ENCODE assay signal across 1 cellular context in the genomic region with DNA sequence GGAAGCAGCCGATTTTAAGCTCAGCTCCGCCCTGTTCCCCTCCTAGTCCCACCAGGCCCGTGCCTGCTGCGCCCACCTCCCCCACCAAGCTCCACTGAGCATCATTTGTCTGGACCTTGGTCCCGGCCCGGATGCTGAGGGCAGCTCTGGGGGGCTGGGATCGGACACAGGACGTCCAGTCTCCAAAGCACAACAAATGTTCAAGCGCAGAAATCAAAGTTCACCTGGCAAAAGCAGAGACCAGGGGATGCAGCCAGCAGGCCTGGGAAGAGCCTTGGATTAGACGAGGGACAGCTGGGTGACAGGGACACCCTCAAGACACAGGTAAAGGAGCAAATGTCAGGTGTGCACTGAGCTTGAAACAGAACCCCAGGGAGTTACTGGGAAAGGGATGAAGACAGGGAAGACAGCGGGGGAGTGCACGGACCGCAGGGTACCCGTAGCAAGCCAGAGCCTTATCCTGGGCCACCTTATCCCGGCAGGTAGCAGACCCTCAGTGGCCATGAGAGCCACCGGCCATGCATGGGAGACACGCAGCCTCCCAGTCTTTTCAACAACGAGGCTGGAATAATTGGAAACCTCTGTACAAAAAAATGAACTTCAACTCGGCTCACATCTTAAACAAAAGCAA.
TF ChIP-seq lines count a peak whose summit lies in the region.

No MANE protein-coding gene starts in this region.

TF ChIP-seq in liver, 16 proteins besides CTCF, POLR2A, EP300 and RAD21 (continued from another document):
- no peak for TF ChIP-seq ZBTB33 (IDR thresholded peaks at IDR 0.05)
- TF ChIP-seq GABPA (IDR thresholded peaks at IDR 0.05 in 1 of 2, conservative IDR thresholded peaks at IDR 0.05 in 1 of 2), result no peak
- no peak for TF ChIP-seq JUND (IDR thresholded peaks at IDR 0.05)
- TF ChIP-seq EGR1 (IDR thresholded peaks at IDR 0.05; ENCODE audit: low read depth in 2 of 2), result no peak
- peak; percentile 85 for TF ChIP-seq HNF4G (IDR thresholded peaks at IDR 0.05)
- TF ChIP-seq, protein P1, sequence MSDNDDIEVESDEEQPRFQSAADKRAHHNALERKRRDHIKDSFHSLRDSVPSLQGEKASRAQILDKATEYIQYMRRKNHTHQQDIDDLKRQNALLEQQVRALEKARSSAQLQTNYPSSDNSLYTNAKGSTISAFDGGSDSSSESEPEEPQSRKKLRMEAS (IDR thresholded peaks at IDR 0.05), result no peak
- no peak for TF ChIP-seq ATF3 (IDR thresholded peaks at IDR 0.05)
